Comparison of ENCODE assay signal across 8 cellular contexts in genomic region chr18:3605562-3606443, GRCh38.
DNase-seq lines count a peak whose midpoint lies in the region; ATAC-seq and TF ChIP-seq lines count a peak whose summit lies in the region.

No MANE protein-coding gene starts in this region.

- no peaks in the 10 kb centered on the region for H3K36me3 ChIP-seq in MG63
- no peaks in the 10 kb centered on the region for H3K36me3 ChIP-seq in left lung
- H3K36me3 ChIP-seq in upper lobe of left lung, result no peaks in the 10 kb centered on the region

- DNase-seq in Caki2 (ENCODE audit: low read depth) (peak; percentile 58), MG63 (peak; percentile 44), astrocyte of the spinal cord (ENCODE audit: low read depth, low spot score) (peak; percentile 68), left lung (no peak), upper lobe of left lung (peak in 1 of 2 donors; percentile 47), NCI-H1417 treated with DMSO at 0.1 percent for 48 hours (lab: John Stamatoyannopoulos, UW) (no peak)

- TF ChIP-seq EP300 in upper lobe of left lung (IDR thresholded peaks at IDR 0.05), result no peak

- H3K4me1 ChIP-seq in left lung, result peaks cover 19 to 49% of the 10 kb centered on the region in 2 donors
- peaks cover 25 to 37% (median 31%) of the 10 kb centered on the region in 4 donors for H3K4me1 ChIP-seq in upper lobe of left lung

- intact Hi-C loops in left lung (cut with DNase I), result loop anchor here in 1 of 2 donors (5.0 kb wide), 1 partner anchor 159 kb away; no protein-coding TSS in a partner anchor

- H3K9me3 ChIP-seq in MG63 (no peaks in the 10 kb centered on the region), left lung (no peaks in the 10 kb centered on the region), upper lobe of left lung (no peaks in the 10 kb centered on the region)

- H3K27ac ChIP-seq in left lung, result peak overlapping the region; percentile 94 to 95
- H3K27ac ChIP-seq in upper lobe of left lung, result peak overlapping the region; percentile 88 to 97 (median 92)

- WGBS in upper lobe of left lung, 2 donors, result 5 to 9% methylated on average over 14 of the region's 14 CpGs

- in situ Hi-C loops in Caki2 (cut with HindIII; ENCODE audit: low pct_unique_long_range_greater_than_20kb, low sequenced_read_pairs), result no loop called here
- in situ Hi-C loops in astrocyte of the spinal cord (cut with HindIII; ENCODE audit: low sequenced_read_pairs), result loop anchor here (10.0 to 25.0 kb wide), 2 partner anchors 151 to 319 kb away; partner anchors contain the start of gene TGIF1

- no peak for TF ChIP-seq POLR2A in upper lobe of left lung (IDR thresholded peaks at IDR 0.05)

- ATAC-seq in left lung (peak; percentile 1), upper lobe of left lung (ENCODE audit: low FRiP score in 2 of 2) (peak in 1 of 2 donors; percentile 17), HG02973 (IDR thresholded peaks at IDR 0.05; ENCODE audit: unreplicated experiment) (no peak), HG03457 (IDR thresholded peaks at IDR 0.05; ENCODE audit: unreplicated experiment) (no peak)

- no peak for TF ChIP-seq CTCF in astrocyte of the spinal cord (IDR thresholded peaks at IDR 0.05; ENCODE audit: low read depth, low read length)
- no peak for TF ChIP-seq CTCF in left lung (IDR thresholded peaks at IDR 0.05)
- no peak for TF ChIP-seq CTCF in upper lobe of left lung (IDR thresholded peaks at IDR 0.05)

- H3K4me3 ChIP-seq in MG63, result peak overlapping the region; percentile 32
- H3K4me3 ChIP-seq in astrocyte of the spinal cord (ENCODE audit: low read depth, low read length), result peak overlapping the region; percentile 47
- H3K4me3 ChIP-seq in left lung, result peak overlapping the region in 1 of 2 donors; percentile 18
- peak overlapping the region in 3 of 4 donors; percentile 24 to 49 (median 36) for H3K4me3 ChIP-seq in upper lobe of left lung

- H3K27me3 ChIP-seq in MG63 (no peaks in the 10 kb centered on the region), left lung (no peaks in the 10 kb centered on the region), upper lobe of left lung (no peaks in the 10 kb centered on the region)

Comparison
In these comparisons a context has a peak if more than half of its experiments do, and no peak if none do; other contexts are left out.
1. DNase-seq: peak in Caki2 (single experiment), MG63 (single experiment) and astrocyte of the spinal cord (single experiment); none in left lung (0 of 2) and NCI-H1417 treated with DMSO at 0.1 percent for 48 hours (single experiment).